In genomic region chr13:76067850-76068249, GRCh38 we compare ENCODE assay signal across 36 cellular contexts.
"Had no signal": no experiment of that assay in that cellular context is flagged by ENCODE, and none has a peak within 500 bp of the region (broad histone marks: within the 10 kb centered on the region; RNA-seq: fewer than 3 reads in every experiment).

No MANE protein-coding gene starts in this region.

- FAIRE-seq: astrocyte, TTC549 had no signal

- ATAC-seq: activated CD8-positive, alpha-beta T cell treated with anti-CD3 and anti-CD28 coated beads for 36 hours; activated naive CD4-positive, alpha-beta T cell treated with anti-CD3 and anti-CD28 coated beads, Interleukin-2, amount 50 U/mL, for 72 hours; activated T-cell treated with anti-CD3 and anti-CD28 coated beads, Interleukin-2, amount 50 U/mL, for 4 hours; activated T-cell treated with anti-CD3 and anti-CD28 coated beads, Interleukin-2, amount 50 U/mL, for 72 hours; activated T-helper 17 cell treated with anti-CD3 and anti-CD28 coated beads, Interleukin-2, amount 50 U/mL, for 72 hours; body of pancreas had no signal

- H3K36me3 ChIP-seq: adrenal gland, brain microvascular endothelial cell, breast epithelium had no signal

- H3K27ac Mint-ChIP-seq: activated B cell treated with CpG ODN at 0.5 μM for 24 hours; activated CD4-positive, alpha-beta memory T cell treated with anti-CD3 and anti-CD28 coated beads for 36 hours; activated CD4-positive, alpha-beta T cell treated with anti-CD3 and anti-CD28 coated beads, Interleukin-2, amount 10 ng/mL, durations not matched to agents 24 days and 14 days; activated CD8-positive, alpha-beta T cell treated with anti-CD3 and anti-CD28 coated beads for 36 hours; activated naive CD4-positive, alpha-beta T cell treated with anti-CD3 and anti-CD28 coated beads for 36 hours; activated naive CD4-positive, alpha-beta T cell treated with anti-CD3 and anti-CD28 coated beads, Interleukin-2, amount 50 U/mL, for 72 hours; activated naive CD8-positive, alpha-beta T cell treated with anti-CD3 and anti-CD28 coated beads for 36 hours; activated T-cell treated with anti-CD3 and anti-CD28 coated beads, Interleukin-2, amount 50 U/mL, for 72 hours; activated T-helper 1 cell treated with anti-CD3 and anti-CD28 coated beads, Interleukin-12 subunit alpha, Interleukin-12 subunit beta, Interleukin-2, Interleukin-4 antibody, amounts not matched to agents 30 ng/mL and 10 ng/mL and 1 ng/mL, durations not matched to agents 14 hours and 24 hours and 36 hours; activated T-helper 17 cell treated with anti-CD3 and anti-CD28 coated beads, Interleukin-2, amount 50 U/mL, for 72 hours; T-helper 1 cell treated with Interleukin-12 subunit alpha and Interleukin-12 subunit beta and Interleukin-4 antibody, amounts not matched to agents 30 μg/mL and 1 μg/mL, for 36 hours; T-helper 2 cell treated with Interferon-gamma antibody and Interleukin-4, amounts not matched to agents 5 μg/mL and 100 μg/mL, for 36 hours had no signal

- H3K36me3 Mint-ChIP-seq: activated CD4-positive, alpha-beta memory T cell treated with anti-CD3 and anti-CD28 coated beads for 36 hours had no signal

- H3K4me3 ChIP-seq: adrenal gland, body of pancreas, breast epithelium had no signal

- H3K27ac ChIP-seq: adrenal gland, body of pancreas, brain microvascular endothelial cell, breast epithelium, VCaP had no signal

- H3K4me1 Mint-ChIP-seq: activated B cell treated with CpG ODN at 0.5 μM for 24 hours; activated CD4-positive, alpha-beta T cell treated with anti-CD3 and anti-CD28 coated beads, Interleukin-2, amount 10 ng/mL, durations not matched to agents 24 days and 14 days; activated naive CD8-positive, alpha-beta T cell treated with anti-CD3 and anti-CD28 coated beads for 36 hours; activated T-helper 17 cell treated with anti-CD3 and anti-CD28 coated beads, Interleukin-2, amount 50 U/mL, for 72 hours had no signal

- H3K4me1 ChIP-seq: adrenal gland, body of pancreas, breast epithelium had no signal

- H3K27me3 Mint-ChIP-seq: activated CD4-positive, alpha-beta memory T cell treated with anti-CD3 and anti-CD28 coated beads for 36 hours; activated CD4-positive, alpha-beta T cell treated with anti-CD3 and anti-CD28 coated beads, Interleukin-2, amount 10 ng/mL, durations not matched to agents 24 days and 14 days; activated CD8-positive, alpha-beta T cell treated with anti-CD3 and anti-CD28 coated beads for 36 hours; activated naive CD8-positive, alpha-beta T cell treated with anti-CD3 and anti-CD28 coated beads for 36 hours; activated T-helper 17 cell treated with anti-CD3 and anti-CD28 coated beads, Interleukin-2, amount 50 U/mL, for 72 hours had no signal

- DNase-seq: activated B cell treated with CpG ODN at 0.5 μM for 24 hours; activated CD4-positive, alpha-beta memory T cell treated with anti-CD3 and anti-CD28 coated beads for 36 hours; activated CD4-positive, alpha-beta T cell treated with anti-CD3 and anti-CD28 coated beads for 4 hours; activated CD4-positive, alpha-beta T cell treated with anti-CD3 and anti-CD28 coated beads, Interleukin-2, amount 10 ng/mL, durations not matched to agents 24 days and 14 days; activated CD4-positive, alpha-beta T cell treated with anti-CD3 and anti-CD28 coated beads, Interleukin-2, amount 50 U/mL, for 1 hour; activated CD4-positive, alpha-beta T cell treated with anti-CD3 and anti-CD28 coated beads, Interleukin-2, amount 50 U/mL, for 4 hours; activated CD4-positive, CD25-positive, alpha-beta regulatory T cell treated with anti-CD3 and anti-CD28 coated beads, Interleukin-2, amount 50 U/mL, for 72 hours; activated CD8-positive, alpha-beta memory T cell treated with anti-CD3 and anti-CD28 coated beads, Interleukin-2, amount 50 U/mL, for 4 hours; activated CD8-positive, alpha-beta T cell treated with anti-CD3 and anti-CD28 coated beads for 36 hours; activated effector memory CD4-positive, alpha-beta T cell treated with anti-CD3 and anti-CD28 coated beads, Interleukin-2, amount 50 U/mL, for 16 hours; activated gamma-delta T cell treated with Interleukin-2 at 50 U/mL for 16 hours; activated naive CD4-positive, alpha-beta T cell; activated naive CD4-positive, alpha-beta T cell treated with anti-CD3 and anti-CD28 coated beads for 36 hours; activated naive CD4-positive, alpha-beta T cell treated with anti-CD3 and anti-CD28 coated beads, Interleukin-2, amount 50 U/mL, for 16 hours; activated naive CD8-positive, alpha-beta T cell treated with anti-CD3 and anti-CD28 coated beads for 36 hours; activated T-cell treated with anti-CD3 and anti-CD28 coated beads for 4 hours; activated T-cell treated with anti-CD3 and anti-CD28 coated beads, Interleukin-2, amount 50 U/mL, for 1 hour; activated T-cell treated with anti-CD3 and anti-CD28 coated beads, Interleukin-2, amount 50 U/mL, for 4 hours; activated T-cell treated with anti-CD3 and anti-CD28 coated beads, Interleukin-2, amount 50 U/mL, for 72 hours; adrenal gland; amniotic stem cell; aorta; body of pancreas; brain microvascular endothelial cell; central memory CD4-positive, alpha-beta T cell; T-helper 2 cell; T-helper 9 cell had no signal

- H3K9me3 ChIP-seq: adrenal gland, body of pancreas had no signal

- H3K27me3 ChIP-seq: adrenal gland, body of pancreas, brain microvascular endothelial cell, breast epithelium had no signal

- H3K4me3 Mint-ChIP-seq: activated B cell treated with CpG ODN at 0.5 μM for 24 hours; activated CD4-positive, alpha-beta memory T cell treated with anti-CD3 and anti-CD28 coated beads for 36 hours; activated CD4-positive, alpha-beta T cell treated with anti-CD3 and anti-CD28 coated beads, Interleukin-2, amount 10 ng/mL, durations not matched to agents 24 days and 14 days; activated CD8-positive, alpha-beta T cell treated with anti-CD3 and anti-CD28 coated beads for 36 hours; activated naive CD4-positive, alpha-beta T cell treated with anti-CD3 and anti-CD28 coated beads for 36 hours; activated naive CD8-positive, alpha-beta T cell treated with anti-CD3 and anti-CD28 coated beads for 36 hours; activated T-cell treated with anti-CD3 and anti-CD28 coated beads, Interleukin-2, amount 50 U/mL, for 4 hours; activated T-cell treated with anti-CD3 and anti-CD28 coated beads, Interleukin-2, amount 50 U/mL, for 72 hours; activated T-helper 1 cell treated with anti-CD3 and anti-CD28 coated beads, Interleukin-12 subunit alpha, Interleukin-12 subunit beta, Interleukin-2, Interleukin-4 antibody, amounts not matched to agents 30 ng/mL and 10 ng/mL and 1 ng/mL, durations not matched to agents 14 hours and 24 hours and 36 hours; activated T-helper 17 cell treated with anti-CD3 and anti-CD28 coated beads, Interleukin-2, amount 50 U/mL, for 72 hours; T-helper 1 cell treated with Interleukin-12 subunit alpha and Interleukin-12 subunit beta and Interleukin-4 antibody, amounts not matched to agents 30 μg/mL and 1 μg/mL, for 36 hours; T-helper 2 cell treated with Interferon-gamma antibody and Interleukin-4, amounts not matched to agents 5 μg/mL and 100 μg/mL, for 36 hours had no signal
